In the genomic region with DNA sequence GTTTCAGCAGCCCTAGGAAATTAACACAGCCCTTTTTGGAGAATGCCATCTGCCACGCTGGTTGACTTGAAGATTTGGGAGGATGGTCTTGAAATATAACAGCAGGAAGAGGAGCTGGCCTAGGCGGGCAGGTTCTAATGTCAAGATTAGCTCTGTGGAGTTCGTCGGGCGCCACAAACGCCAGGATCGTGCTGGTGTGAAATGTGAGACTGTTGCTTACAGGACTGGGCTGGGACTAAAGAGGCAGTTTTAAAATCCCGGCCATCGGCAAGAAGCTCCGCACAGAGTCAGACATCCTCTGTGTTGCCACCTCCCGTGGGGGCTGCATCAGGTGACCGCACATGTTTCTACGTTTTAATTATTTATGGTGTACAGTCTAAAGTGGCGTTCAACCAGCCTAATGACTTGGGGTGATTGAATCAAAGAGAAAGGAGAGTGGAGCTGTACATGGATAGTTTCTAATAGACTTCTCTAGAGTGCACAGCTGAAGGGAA, we compare ENCODE assay signal across 18 cellular contexts.
"Had no signal": no experiment of that assay in that cellular context is flagged by ENCODE, and none has a peak within 500 bp of the region (broad histone marks: within the 10 kb centered on the region; RNA-seq: fewer than 3 reads in every experiment).

No MANE protein-coding gene starts in this region.

- H3K36me3 ChIP-seq: tibial artery had no signal

- H3K27me3 Mint-ChIP-seq: activated CD4-positive, alpha-beta T cell treated with anti-CD3 and anti-CD28 coated beads, Interleukin-2, amount 10 ng/mL, durations not matched to agents 7 days and 5 days had no signal

- H3K27ac ChIP-seq: tibial artery had no signal

- H3K4me1 Mint-ChIP-seq: activated CD4-positive, alpha-beta T cell treated with anti-CD3 and anti-CD28 coated beads, Interleukin-2, amount 10 ng/mL, durations not matched to agents 7 days and 5 days; activated naive CD8-positive, alpha-beta T cell treated with anti-CD3 and anti-CD28 coated beads, Interleukin-2, amount 50 U/mL, for 24 hours; brain had no signal

- H3K4me3 ChIP-seq: lung, tibial artery had no signal

- H3K4me1 ChIP-seq: tibial artery had no signal

- H3K4me3 Mint-ChIP-seq: activated CD4-positive, alpha-beta T cell treated with anti-CD3 and anti-CD28 coated beads, Interleukin-2, amount 10 ng/mL, durations not matched to agents 7 days and 5 days; activated naive CD4-positive, alpha-beta T cell treated with anti-CD3 and anti-CD28 coated beads for 36 hours; activated naive CD8-positive, alpha-beta T cell treated with anti-CD3 and anti-CD28 coated beads, Interleukin-2, amount 50 U/mL, for 24 hours; activated T-cell treated with anti-CD3 and anti-CD28 coated beads, Interleukin-2, amount 50 U/mL, for 4 hours; brain; natural killer cell treated with Interleukin-12 subunit alpha and Interleukin-12 subunit beta and Interleukin-15 and Interleukin-18, amount 100 ng/mL, for 72 hours; T-helper 1 cell treated with Interleukin-12 subunit alpha and Interleukin-12 subunit beta and Interleukin-4 antibody, amounts not matched to agents 30 μg/mL and 1 μg/mL, for 36 hours had no signal

- H3K9me3 ChIP-seq: tibial artery had no signal

- H3K9me3 Mint-ChIP-seq: activated CD4-positive, alpha-beta T cell treated with anti-CD3 and anti-CD28 coated beads, Interleukin-2, amount 10 ng/mL, durations not matched to agents 7 days and 5 days; activated naive CD4-positive, alpha-beta T cell treated with anti-CD3 and anti-CD28 coated beads for 36 hours; activated naive CD8-positive, alpha-beta T cell treated with anti-CD3 and anti-CD28 coated beads, Interleukin-2, amount 50 U/mL, for 24 hours; activated T-cell treated with anti-CD3 and anti-CD28 coated beads, Interleukin-2, amount 50 U/mL, for 4 hours; natural killer cell treated with Interleukin-12 subunit alpha and Interleukin-12 subunit beta and Interleukin-15 and Interleukin-18, amount 100 ng/mL, for 72 hours; T-helper 1 cell treated with Interleukin-12 subunit alpha and Interleukin-12 subunit beta and Interleukin-4 antibody, amounts not matched to agents 30 μg/mL and 1 μg/mL, for 36 hours had no signal

- H3K27ac Mint-ChIP-seq: activated CD4-positive, alpha-beta T cell treated with anti-CD3 and anti-CD28 coated beads, Interleukin-2, amount 10 ng/mL, durations not matched to agents 7 days and 5 days; activated naive CD4-positive, alpha-beta T cell treated with anti-CD3 and anti-CD28 coated beads for 36 hours; activated naive CD8-positive, alpha-beta T cell treated with anti-CD3 and anti-CD28 coated beads, Interleukin-2, amount 50 U/mL, for 24 hours; brain; natural killer cell treated with Interleukin-12 subunit alpha and Interleukin-12 subunit beta and Interleukin-15 and Interleukin-18, amount 100 ng/mL, for 72 hours; T-helper 1 cell treated with Interleukin-12 subunit alpha and Interleukin-12 subunit beta and Interleukin-4 antibody, amounts not matched to agents 30 μg/mL and 1 μg/mL, for 36 hours had no signal

- H3K36me3 Mint-ChIP-seq: brain; natural killer cell treated with Interleukin-12 subunit alpha and Interleukin-12 subunit beta and Interleukin-15 and Interleukin-18, amount 100 ng/mL, for 72 hours had no signal

- DNase-seq: activated CD4-positive, alpha-beta T cell treated with anti-CD3 and anti-CD28 coated beads, Interleukin-2, amount 10 ng/mL, durations not matched to agents 7 days and 5 days; activated CD8-positive, alpha-beta memory T cell treated with anti-CD3 and anti-CD28 coated beads, Interleukin-2, amount 50 U/mL, for 4 hours; activated naive CD4-positive, alpha-beta T cell treated with anti-CD3 and anti-CD28 coated beads for 36 hours; activated naive CD8-positive, alpha-beta T cell treated with anti-CD3 and anti-CD28 coated beads, Interleukin-2, amount 50 U/mL, for 24 hours; activated T-cell treated with anti-CD3 and anti-CD28 coated beads, Interleukin-2, amount 50 U/mL, for 4 hours; anterior cingulate cortex; caudate nucleus; hippocampal formation; islet precursor cell; left colon; right cardiac atrium; stimulated activated naive CD8-positive, alpha-beta T cell treated with anti-CD3 and anti-CD28 coated beads, Interleukin-15, Interleukin-2, amounts not matched to agents 100 U/mL and 50 U/mL, for 24 hours; substantia nigra; tibial artery had no signal
